Comparison of ENCODE assay signal across 19 cellular contexts in the genomic region with DNA sequence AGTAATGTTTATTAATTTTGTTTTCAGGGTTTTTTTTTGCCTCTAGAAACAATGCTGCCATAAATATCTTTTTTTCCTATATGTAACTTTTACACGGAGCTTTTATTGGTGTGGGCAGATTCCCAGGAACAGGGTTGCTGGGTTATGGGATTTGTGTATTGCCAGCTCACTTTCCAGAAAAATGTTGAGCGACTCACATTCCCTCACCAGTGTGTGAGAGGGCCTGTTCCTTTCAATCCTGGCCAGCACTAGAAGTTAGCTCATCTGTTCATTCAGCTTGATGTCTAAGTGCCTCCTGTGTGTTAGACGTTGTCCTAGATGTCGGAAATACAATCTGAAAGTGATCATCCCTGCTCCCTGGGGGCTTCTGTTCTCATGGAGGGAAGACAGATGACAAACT. TPM values are rescaled to one million over a fixed set of nuclear protein-coding genes. Genes with fewer than 3 reads are reported as not detected.
"Had no signal": no experiment of that assay in that cellular context is flagged by ENCODE, and none has a peak within 500 bp of the region (broad histone marks: within the 10 kb centered on the region; RNA-seq: fewer than 3 reads in every experiment).

No MANE protein-coding gene starts in this region.

- H3K27me3 Mint-ChIP-seq: activated CD4-positive, alpha-beta memory T cell treated with anti-CD3 and anti-CD28 coated beads for 36 hours; activated CD8-positive, alpha-beta memory T cell treated with anti-CD3 and anti-CD28 coated beads, Interleukin-2, amount 10 ng/mL, durations not matched to agents 7 days and 5 days; activated T-cell treated with anti-CD3 and anti-CD28 coated beads, Interleukin-2, amount 50 U/mL, for 24 hours; naive thymus-derived CD4-positive, alpha-beta T cell; stimulated activated memory B cell treated with anti-CD40 and anti-IgM and Interleukin-4, amounts not matched to agents 10 μg/mL and 1 μg/mL and 100 μg/mL, for 72 hours; T-cell had no signal

- H3K4me2 ChIP-seq: hepatocyte had no signal

- H2AFZ ChIP-seq: hepatocyte had no signal

- DNase-seq: activated CD4-positive, alpha-beta memory T cell treated with anti-CD3 and anti-CD28 coated beads for 36 hours; activated CD8-positive, alpha-beta memory T cell treated with anti-CD3 and anti-CD28 coated beads, Interleukin-2, amount 10 ng/mL, durations not matched to agents 7 days and 5 days; activated T-cell treated with anti-CD3 and anti-CD28 coated beads, Interleukin-2, amount 50 U/mL, for 24 hours; cerebellar nuclear complex; dermis blood vessel endothelial cell; left lung; mucosa of descending colon; naive thymus-derived CD4-positive, alpha-beta T cell; stimulated activated CD4-positive, alpha-beta T cell treated with anti-CD3 and anti-CD28 coated beads, Interleukin-12 subunit alpha, Interleukin-12 subunit beta, amount 100 ng/mL, for 4 hours; stimulated activated CD4-positive, alpha-beta T cell treated with anti-CD3 and anti-CD28 coated beads, Interleukin-2, amount 100 ng/mL, for 24 hours; T-cell; T-helper 9 cell; thyroid gland had no signal

- H3K36me3 ChIP-seq: thyroid gland had no signal

- H3K27ac ChIP-seq: hepatocyte, left lung, SK-N-MC, thyroid gland had no signal

- ATAC-seq: activated CD8-positive, alpha-beta memory T cell treated with anti-CD3 and anti-CD28 coated beads, Interleukin-2, amount 10 ng/mL, durations not matched to agents 7 days and 5 days; activated naive CD4-positive, alpha-beta T cell treated with anti-CD3 and anti-CD28 coated beads, Interleukin-2, amount 50 U/mL, for 72 hours; left lung; mucosa of descending colon; naive thymus-derived CD4-positive, alpha-beta T cell; sciatic nerve; stimulated activated memory B cell treated with anti-CD40 and anti-IgM and Interleukin-4, amounts not matched to agents 10 μg/mL and 1 μg/mL and 100 μg/mL, for 72 hours; T-cell had no signal

- H3K27ac Mint-ChIP-seq: activated CD4-positive, alpha-beta memory T cell treated with anti-CD3 and anti-CD28 coated beads for 36 hours; activated CD8-positive, alpha-beta memory T cell treated with anti-CD3 and anti-CD28 coated beads, Interleukin-2, amount 10 ng/mL, durations not matched to agents 7 days and 5 days; activated naive CD4-positive, alpha-beta T cell treated with anti-CD3 and anti-CD28 coated beads, Interleukin-2, amount 50 U/mL, for 72 hours; activated T-cell treated with anti-CD3 and anti-CD28 coated beads, Interleukin-2, amount 50 U/mL, for 24 hours; stimulated activated memory B cell treated with anti-CD40 and anti-IgM and Interleukin-4, amounts not matched to agents 10 μg/mL and 1 μg/mL and 100 μg/mL, for 72 hours; T-cell had no signal

- H3K4me3 Mint-ChIP-seq: activated CD4-positive, alpha-beta memory T cell treated with anti-CD3 and anti-CD28 coated beads for 36 hours; activated CD8-positive, alpha-beta memory T cell treated with anti-CD3 and anti-CD28 coated beads, Interleukin-2, amount 10 ng/mL, durations not matched to agents 7 days and 5 days; activated T-cell treated with anti-CD3 and anti-CD28 coated beads, Interleukin-2, amount 50 U/mL, for 24 hours; stimulated activated memory B cell treated with anti-CD40 and anti-IgM and Interleukin-4, amounts not matched to agents 10 μg/mL and 1 μg/mL and 100 μg/mL, for 72 hours had no signal

- H3K4me3 ChIP-seq: hepatocyte, left lung, mucosa of descending colon, SK-N-MC, thyroid gland had no signal

- H3K27me3 ChIP-seq: hepatocyte, left lung, thyroid gland had no signal

- H3K9me3 ChIP-seq: thyroid gland had no signal

RNA-seq across cellular contexts. Expression of gene SMIM17, which starts 45.3 kb away (rescaled TPM):
- total RNA-seq: activated CD4-positive, alpha-beta memory T cell treated with anti-CD3 and anti-CD28 coated beads for 36 hours; activated CD8-positive, alpha-beta memory T cell treated with anti-CD3 and anti-CD28 coated beads, Interleukin-2, amount 10 ng/mL, durations not matched to agents 7 days and 5 days; epithelial cell of proximal tubule; hepatocyte; left lung; T-cell; thyroid gland had no signal
- polyA plus RNA-seq: naive thymus-derived CD4-positive, alpha-beta T cell had no signal
